In the genomic region with DNA sequence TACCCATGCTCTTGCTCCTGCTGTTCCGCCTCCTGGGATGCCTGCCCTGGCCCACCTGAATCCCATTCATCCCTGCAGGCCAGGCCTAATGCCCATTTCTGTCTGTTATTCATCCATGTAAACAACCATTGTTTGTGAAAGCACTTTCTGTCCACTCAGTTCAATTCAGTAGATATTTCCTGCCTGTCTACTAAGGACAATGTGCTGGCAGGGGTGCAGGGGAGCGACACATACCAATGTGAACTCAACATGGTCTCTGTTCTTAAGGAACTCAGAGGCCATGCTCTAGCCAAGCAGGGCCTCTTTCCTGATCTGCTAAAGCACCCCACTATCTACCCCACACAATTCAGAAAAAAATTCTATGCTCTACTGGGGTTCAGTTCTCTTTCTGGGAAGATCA, we compare ENCODE assay signal across 24 cellular contexts.
DNase-seq lines count a peak whose midpoint lies in the region; ATAC-seq and TF ChIP-seq lines count a peak whose summit lies in the region.
"Had no signal": no experiment of that assay in that cellular context is flagged by ENCODE, and none has a peak within 500 bp of the region (broad histone marks: within the 10 kb centered on the region; RNA-seq: fewer than 3 reads in every experiment).

No MANE protein-coding gene starts in this region.

- H3K4me1 Mint-ChIP-seq in activated naive CD4-positive, alpha-beta T cell treated with anti-CD3 and anti-CD28 coated beads for 36 hours (ENCODE audit: low read depth): no peaks in the 10 kb centered on the region
- no peaks in the 10 kb centered on the region for H3K4me1 Mint-ChIP-seq in type B pancreatic cell (ENCODE audit: unreplicated experiment)
- H3K4me1 Mint-ChIP-seq: B cell, brain, GM23338, mesothelial cell of epicardium had no signal

- no peaks in the 10 kb centered on the region for H3K27me3 Mint-ChIP-seq in activated naive CD4-positive, alpha-beta T cell treated with anti-CD3 and anti-CD28 coated beads for 36 hours (ENCODE audit: low read depth)
- H3K27me3 Mint-ChIP-seq in type B pancreatic cell: no peaks in the 10 kb centered on the region
- H3K27me3 Mint-ChIP-seq: B cell; brain; effector memory CD8-positive, alpha-beta T cell; progenitor cell of endocrine pancreas had no signal

- H3K4me1 ChIP-seq in ascending aorta (no peaks in the 10 kb centered on the region), muscle layer of colon (ENCODE audit: insufficient read depth, low read length) (peaks cover 27% of the 10 kb centered on the region)
- H3K4me1 ChIP-seq: thyroid gland had no signal

- peaks cover 29% of the 10 kb centered on the region for H3K36me3 Mint-ChIP-seq in activated naive CD4-positive, alpha-beta T cell treated with anti-CD3 and anti-CD28 coated beads for 36 hours (ENCODE audit: low read depth)
- peaks cover 38% of the 10 kb centered on the region for H3K36me3 Mint-ChIP-seq in type B pancreatic cell

- H3K4me3 ChIP-seq in ascending aorta (no peak overlapping the region), muscle layer of colon (ENCODE audit: low read depth in 1 of 2, low read length in 2 of 2) (no peak overlapping the region)
- H3K4me3 ChIP-seq: A549, GM23338, thyroid gland had no signal

- H3K9me3 ChIP-seq in ascending aorta (no peaks in the 10 kb centered on the region), muscle layer of colon (ENCODE audit: low read length) (no peaks in the 10 kb centered on the region)
- H3K9me3 ChIP-seq: A549, thyroid gland had no signal

- CTCF ChIA-PET in activated naive CD4-positive, alpha-beta T cell treated with anti-CD3 and anti-CD28 coated beads for 36 hours (lab: Charles Lee): no interaction called here

- no peak overlapping the region for H3K9ac ChIP-seq in muscle layer of colon (ENCODE audit: low read length)

- intact Hi-C loops in activated naive CD4-positive, alpha-beta T cell treated with anti-CD3 and anti-CD28 coated beads for 36 hours (cut with micrococcal nuclease): no loop called here
- intact Hi-C loops in ascending aorta (cut with DNase I): no loop called here

- H3K27ac Mint-ChIP-seq in activated naive CD4-positive, alpha-beta T cell treated with anti-CD3 and anti-CD28 coated beads for 36 hours: peak overlapping the region; percentile 63
- H3K27ac Mint-ChIP-seq in type B pancreatic cell: peak overlapping the region; percentile 5
- H3K27ac Mint-ChIP-seq: activated T-cell treated with anti-CD3 and anti-CD28 coated beads, Interleukin-2, amount 50 U/mL, for 72 hours; brain; effector memory CD8-positive, alpha-beta T cell; GM23338; mesothelial cell of epicardium; progenitor cell of endocrine pancreas had no signal

- peak overlapping the region; percentile 21 to 27 for H3K27ac ChIP-seq in ascending aorta
- peak overlapping the region; percentile 35 for H3K27ac ChIP-seq in muscle layer of colon (ENCODE audit: low read depth, low read length)
- H3K27ac ChIP-seq: thyroid gland had no signal

- H3K27me3 ChIP-seq in ascending aorta (no peaks in the 10 kb centered on the region), muscle layer of colon (ENCODE audit: control insufficient read depth in 1 of 2, insufficient read depth in 2 of 2, low read length in 2 of 2) (no peaks in the 10 kb centered on the region)
- H3K27me3 ChIP-seq: thyroid gland had no signal

- TF ChIP-seq CTCF in ascending aorta (IDR thresholded peaks at IDR 0.05): no peak
- TF ChIP-seq CTCF in type B pancreatic cell (conservative IDR thresholded peaks at IDR 0.05): no peak

- no peaks in the 10 kb centered on the region for H3K9me3 Mint-ChIP-seq in activated naive CD4-positive, alpha-beta T cell treated with anti-CD3 and anti-CD28 coated beads for 36 hours
- no peaks in the 10 kb centered on the region for H3K9me3 Mint-ChIP-seq in type B pancreatic cell
- H3K9me3 Mint-ChIP-seq: activated T-cell treated with anti-CD3 and anti-CD28 coated beads, Interleukin-2, amount 50 U/mL, for 72 hours; brain; effector memory CD8-positive, alpha-beta T cell; GM23338; mesothelial cell of epicardium had no signal

- no peak for DNase-seq in activated naive CD4-positive, alpha-beta T cell treated with anti-CD3 and anti-CD28 coated beads for 36 hours
- DNase-seq in activated naive CD4-positive, alpha-beta T cell treated with anti-CD3 and anti-CD28 coated beads, Interleukin-2, amount 50 U/mL, for 16 hours: no peak
- no peak for DNase-seq in ascending aorta (ENCODE audit: low spot score in 2 of 2)
- DNase-seq in type B pancreatic cell (ENCODE audit: extremely low spot score, unreplicated experiment): no peak
- DNase-seq in islet precursor cell: no peak
- DNase-seq in epidermal melanocyte (ENCODE audit: insufficient read length, low spot score): no peak
- DNase-seq: activated CD8-positive, alpha-beta memory T cell treated with anti-CD3 and anti-CD28 coated beads for 24 hours; activated T-cell treated with anti-CD3 and anti-CD28 coated beads, Interleukin-2, amount 50 U/mL, for 72 hours; effector memory CD8-positive, alpha-beta T cell; NCI-H1048; NCI-H1930; NCI-H774; SIG-M5; stimulated activated CD4-positive, alpha-beta T cell treated with anti-CD3 and anti-CD28 coated beads, Interleukin-1b, Interleukin-23, amount 100 ng/mL, for 48 hours; thyroid gland had no signal

- ATAC-seq in HG02763 (IDR thresholded peaks at IDR 0.05; ENCODE audit: unreplicated experiment): no peak
- ATAC-seq: A549; activated CD4-positive, CD25-positive, alpha-beta regulatory T cell treated with anti-CD3 and anti-CD28 coated beads, Interleukin-2, amount 50 U/mL, for 24 hours; activated T-cell treated with anti-CD3 and anti-CD28 coated beads, Interleukin-2, amount 50 U/mL, for 72 hours; effector memory CD8-positive, alpha-beta T cell; GM23338 had no signal

- H3K36me3 ChIP-seq in ascending aorta (peaks cover 100% of the 10 kb centered on the region in 2 donors), muscle layer of colon (ENCODE audit: insufficient read depth, low read length) (peaks cover 90% of the 10 kb centered on the region)

- H3K4me3 Mint-ChIP-seq in activated naive CD4-positive, alpha-beta T cell treated with anti-CD3 and anti-CD28 coated beads for 36 hours: no peak overlapping the region
- H3K4me3 Mint-ChIP-seq in type B pancreatic cell: no peak overlapping the region
- H3K4me3 Mint-ChIP-seq: activated T-cell treated with anti-CD3 and anti-CD28 coated beads, Interleukin-2, amount 50 U/mL, for 72 hours; B cell; brain; effector memory CD8-positive, alpha-beta T cell; GM23338; mesothelial cell of epicardium had no signal
